29 cellular contexts compared by ENCODE assay signal in genomic region chr22:38007330-38007902, GRCh38. TPM values are rescaled to one million over a fixed set of nuclear protein-coding genes. Genes with fewer than 3 reads are reported as not detected.
"Had no signal": no experiment of that assay in that cellular context is flagged by ENCODE, and none has a peak within 500 bp of the region (broad histone marks: within the 10 kb centered on the region; RNA-seq: fewer than 3 reads in every experiment).

No MANE protein-coding gene starts in this region.

- H3K79me2 ChIP-seq: hepatocyte had no signal

- H3K4me3 Mint-ChIP-seq: activated CD4-positive, alpha-beta memory T cell treated with anti-CD3 and anti-CD28 coated beads for 36 hours; activated naive CD4-positive, alpha-beta T cell treated with anti-CD3 and anti-CD28 coated beads for 36 hours; activated naive CD8-positive, alpha-beta T cell treated with anti-CD3 and anti-CD28 coated beads, Interleukin-2, amount 10 ng/mL, durations not matched to agents 7 days and 5 days; activated T-cell treated with anti-CD3 and anti-CD28 coated beads, Interleukin-2, amount 50 U/mL, for 72 hours; effector memory CD8-positive, alpha-beta T cell; naive thymus-derived CD4-positive, alpha-beta T cell; T-helper 1 cell treated with Interleukin-12 subunit alpha and Interleukin-12 subunit beta and Interleukin-4 antibody, amounts not matched to agents 30 μg/mL and 1 μg/mL, for 36 hours had no signal

- H3K27ac ChIP-seq: body of pancreas, cardiac muscle cell, esophagus muscularis mucosa, hepatocyte, left lung, ovary, prostate gland, tibial artery, uterus had no signal

- H3K9me3 Mint-ChIP-seq: activated CD4-positive, alpha-beta memory T cell treated with anti-CD3 and anti-CD28 coated beads for 36 hours; activated naive CD4-positive, alpha-beta T cell treated with anti-CD3 and anti-CD28 coated beads for 36 hours; activated naive CD8-positive, alpha-beta T cell treated with anti-CD3 and anti-CD28 coated beads, Interleukin-2, amount 10 ng/mL, durations not matched to agents 7 days and 5 days; activated T-cell treated with anti-CD3 and anti-CD28 coated beads, Interleukin-2, amount 50 U/mL, for 72 hours; effector memory CD8-positive, alpha-beta T cell; immature natural killer cell; naive thymus-derived CD4-positive, alpha-beta T cell; T-helper 1 cell treated with Interleukin-12 subunit alpha and Interleukin-12 subunit beta and Interleukin-4 antibody, amounts not matched to agents 30 μg/mL and 1 μg/mL, for 36 hours had no signal

- H3K36me3 Mint-ChIP-seq: activated CD4-positive, alpha-beta memory T cell treated with anti-CD3 and anti-CD28 coated beads for 36 hours; activated naive CD8-positive, alpha-beta T cell treated with anti-CD3 and anti-CD28 coated beads, Interleukin-2, amount 10 ng/mL, durations not matched to agents 7 days and 5 days; immature natural killer cell had no signal

- H3K27me3 Mint-ChIP-seq: activated CD4-positive, alpha-beta memory T cell treated with anti-CD3 and anti-CD28 coated beads for 36 hours; effector memory CD8-positive, alpha-beta T cell; naive thymus-derived CD4-positive, alpha-beta T cell had no signal

- H3K4me1 ChIP-seq: body of pancreas, esophagus muscularis mucosa, left lung, prostate gland, tibial artery, uterus had no signal

- H3K27me3 ChIP-seq: body of pancreas, cardiac muscle cell, esophagus muscularis mucosa, hepatocyte, left lung, ovary, tibial artery, uterus had no signal

- H3K9me3 ChIP-seq: body of pancreas, esophagus muscularis mucosa, left lung, ovary, prostate gland, tibial artery, uterus had no signal

- FAIRE-seq: colon, frontal cortex had no signal

- ATAC-seq: activated T-cell treated with anti-CD3 and anti-CD28 coated beads, Interleukin-2, amount 50 U/mL, for 72 hours; body of pancreas; effector memory CD8-positive, alpha-beta T cell; left lung; naive thymus-derived CD4-positive, alpha-beta T cell; stimulated activated naive CD8-positive, alpha-beta T cell treated with anti-CD3 and anti-CD28 coated beads, Interleukin-15, Interleukin-2, amounts not matched to agents 100 U/mL and 50 U/mL, for 24 hours had no signal

- H3K4me3 ChIP-seq: body of pancreas, cardiac muscle cell, esophagus muscularis mucosa, hepatocyte, left lung, lung, ovary, prostate gland, tibial artery, uterus had no signal

- H2AFZ ChIP-seq: hepatocyte had no signal

- H3K4me2 ChIP-seq: hepatocyte had no signal

- H3K27ac Mint-ChIP-seq: activated CD4-positive, alpha-beta memory T cell treated with anti-CD3 and anti-CD28 coated beads for 36 hours; activated naive CD4-positive, alpha-beta T cell treated with anti-CD3 and anti-CD28 coated beads for 36 hours; activated naive CD8-positive, alpha-beta T cell treated with anti-CD3 and anti-CD28 coated beads, Interleukin-2, amount 10 ng/mL, durations not matched to agents 7 days and 5 days; activated T-cell treated with anti-CD3 and anti-CD28 coated beads, Interleukin-2, amount 50 U/mL, for 72 hours; immature natural killer cell; T-helper 1 cell treated with Interleukin-12 subunit alpha and Interleukin-12 subunit beta and Interleukin-4 antibody, amounts not matched to agents 30 μg/mL and 1 μg/mL, for 36 hours had no signal

- H3K36me3 ChIP-seq: cardiac muscle cell, esophagus muscularis mucosa, left lung, ovary, prostate gland, tibial artery, uterus had no signal

- DNase-seq: activated CD4-positive, alpha-beta memory T cell treated with anti-CD3 and anti-CD28 coated beads for 36 hours; activated CD4-positive, alpha-beta T cell treated with anti-CD3 and anti-CD28 coated beads for 48 hours; activated effector memory CD4-positive, alpha-beta T cell treated with Interleukin-2 at 50 U/mL for 16 hours; activated naive CD4-positive, alpha-beta T cell treated with anti-CD3 and anti-CD28 coated beads for 36 hours; activated naive CD8-positive, alpha-beta T cell treated with anti-CD3 and anti-CD28 coated beads, Interleukin-2, amount 10 ng/mL, durations not matched to agents 7 days and 5 days; activated T-cell treated with anti-CD3 and anti-CD28 coated beads, Interleukin-2, amount 50 U/mL, for 72 hours; amniotic stem cell; body of pancreas; effector memory CD8-positive, alpha-beta T cell; glutamatergic neuron; immature natural killer cell; left lung; naive thymus-derived CD4-positive, alpha-beta T cell; ovary; stimulated activated CD4-positive, alpha-beta T cell treated with anti-CD3 and anti-CD28 coated beads, Interleukin-4, amount 100 ng/mL, for 24 hours; stimulated activated naive CD8-positive, alpha-beta T cell treated with anti-CD3 and anti-CD28 coated beads, Interleukin-15, Interleukin-2, amounts not matched to agents 100 U/mL and 50 U/mL, for 24 hours; T1000; tibial artery; uterus had no signal

RNA-seq across cellular contexts. Expression of gene SOX10, which starts 23.1 kb away (rescaled TPM):
- total RNA-seq: activated CD4-positive, alpha-beta memory T cell treated with anti-CD3 and anti-CD28 coated beads for 36 hours; activated naive CD4-positive, alpha-beta T cell treated with anti-CD3 and anti-CD28 coated beads for 36 hours; activated naive CD8-positive, alpha-beta T cell treated with anti-CD3 and anti-CD28 coated beads, Interleukin-2, amount 10 ng/mL, durations not matched to agents 7 days and 5 days; activated T-cell treated with anti-CD3 and anti-CD28 coated beads, Interleukin-2, amount 50 U/mL, for 72 hours; dermis microvascular lymphatic vessel endothelial cell; hepatocyte; kidney epithelial cell; left lung; naive thymus-derived CD4-positive, alpha-beta T cell had no signal
- polyA plus RNA-seq: cardiac muscle cell; hepatocyte; immature natural killer cell; naive thymus-derived CD4-positive, alpha-beta T cell had no signal

RNA-seq across cellular contexts. Expression of gene C22orf23, which starts 54.0 kb away (rescaled TPM):
- total RNA-seq: activated naive CD4-positive, alpha-beta T cell treated with anti-CD3 and anti-CD28 coated beads for 36 hours; activated naive CD8-positive, alpha-beta T cell treated with anti-CD3 and anti-CD28 coated beads, Interleukin-2, amount 10 ng/mL, durations not matched to agents 7 days and 5 days; body of pancreas; esophagus muscularis mucosa; kidney epithelial cell had no signal
- polyA plus RNA-seq: immature natural killer cell; naive thymus-derived CD4-positive, alpha-beta T cell had no signal
